Comparison of ENCODE assay signal across 16 cellular contexts in genomic region chr17:5619088-5619740, GRCh38. TPM values are rescaled to one million over a fixed set of nuclear protein-coding genes. Genes with fewer than 3 reads are reported as not detected.
DNase-seq lines count a peak whose midpoint lies in the region; ATAC-seq, FAIRE-seq and TF ChIP-seq lines count a peak whose summit lies in the region.
"Had no signal": no experiment of that assay in that cellular context is flagged by ENCODE, and none has a peak within 500 bp of the region (broad histone marks: within the 10 kb centered on the region; RNA-seq: fewer than 3 reads in every experiment).

No MANE protein-coding gene starts in this region.

- ATAC-seq in activated CD8-positive, alpha-beta memory T cell treated with anti-CD3 and anti-CD28 coated beads, Interleukin-2, amount 10 ng/mL, durations not matched to agents 7 days and 5 days, result no peak
- no peak for ATAC-seq in activated naive CD8-positive, alpha-beta T cell treated with anti-CD3 and anti-CD28 coated beads, Interleukin-2, amount 50 U/mL, for 24 hours
- ATAC-seq in HG02973 (IDR thresholded peaks at IDR 0.05; ENCODE audit: unreplicated experiment) (no peak), GM18873 (IDR thresholded peaks at IDR 0.05; ENCODE audit: low FRiP score, unreplicated experiment) (no peak)
- ATAC-seq: left cardiac atrium; naive thymus-derived CD4-positive, alpha-beta T cell; SK-N-SH treated with all-trans-retinoic acid at 6 μM for 48 hours had no signal

- no peak overlapping the region for H3K27ac Mint-ChIP-seq in activated CD8-positive, alpha-beta memory T cell treated with anti-CD3 and anti-CD28 coated beads, Interleukin-2, amount 10 ng/mL, durations not matched to agents 7 days and 5 days
- no peak overlapping the region for H3K27ac Mint-ChIP-seq in activated naive CD8-positive, alpha-beta T cell treated with anti-CD3 and anti-CD28 coated beads, Interleukin-2, amount 50 U/mL, for 24 hours
- H3K27ac Mint-ChIP-seq: activated B cell treated with CpG ODN at 0.5 μM for 24 hours; CD4-positive, alpha-beta T cell had no signal

- DNase-seq in activated CD8-positive, alpha-beta memory T cell treated with anti-CD3 and anti-CD28 coated beads, Interleukin-2, amount 10 ng/mL, durations not matched to agents 7 days and 5 days, result no peak
- DNase-seq in activated CD8-positive, alpha-beta memory T cell treated with anti-CD3 and anti-CD28 coated beads, Interleukin-2, amount 50 U/mL, for 48 hours, result no peak
- DNase-seq in GM12892 (ENCODE audit: insufficient read length) (no peak), NCI-H2029 treated with DMSO at 0.1 percent for 48 hours (lab: John Stamatoyannopoulos, UW) (peak; percentile 99), GM13977 (ENCODE audit: low spot score) (no peak)
- peak; percentile 4 for DNase-seq in activated naive CD8-positive, alpha-beta T cell treated with anti-CD3 and anti-CD28 coated beads, Interleukin-2, amount 50 U/mL, for 24 hours
- DNase-seq: activated B cell treated with CpG ODN at 0.5 μM for 24 hours; CD4-positive, alpha-beta T cell; GOT3; left cardiac atrium; naive thymus-derived CD4-positive, alpha-beta T cell; NCI-H1048 had no signal

- H3K9me3 Mint-ChIP-seq in activated CD8-positive, alpha-beta memory T cell treated with anti-CD3 and anti-CD28 coated beads, Interleukin-2, amount 10 ng/mL, durations not matched to agents 7 days and 5 days (ENCODE audit: low read depth), result no peaks in the 10 kb centered on the region
- no peaks in the 10 kb centered on the region for H3K9me3 Mint-ChIP-seq in activated naive CD8-positive, alpha-beta T cell treated with anti-CD3 and anti-CD28 coated beads, Interleukin-2, amount 50 U/mL, for 24 hours
- H3K9me3 Mint-ChIP-seq: activated B cell treated with CpG ODN at 0.5 μM for 24 hours; CD4-positive, alpha-beta T cell; naive thymus-derived CD4-positive, alpha-beta T cell had no signal

- H3K27me3 Mint-ChIP-seq in activated CD8-positive, alpha-beta memory T cell treated with anti-CD3 and anti-CD28 coated beads, Interleukin-2, amount 10 ng/mL, durations not matched to agents 7 days and 5 days, result peaks cover 24% of the 10 kb centered on the region
- H3K27me3 Mint-ChIP-seq in activated naive CD8-positive, alpha-beta T cell treated with anti-CD3 and anti-CD28 coated beads, Interleukin-2, amount 50 U/mL, for 24 hours, result peaks cover 21% of the 10 kb centered on the region

- peak; percentile 50; the same call in 1 of the 2 replicates for TF ChIP-seq POLR2A in GM12892 (IDR thresholded peaks at IDR 0.05; ENCODE audit: low read depth, low read length)

- in situ Hi-C loops in GM13977 (cut with MboI; ENCODE audit: low pct_unique_long_range_greater_than_20kb, low sequenced_read_pairs, unreplicated experiment), result no loop called here

- CTCF ChIA-PET in activated CD8-positive, alpha-beta memory T cell treated with anti-CD3 and anti-CD28 coated beads, Interleukin-2, amount 10 ng/mL, durations not matched to agents 7 days and 5 days (lab: Charles Lee), result no interaction called here

- H3K4me1 Mint-ChIP-seq in activated CD8-positive, alpha-beta memory T cell treated with anti-CD3 and anti-CD28 coated beads, Interleukin-2, amount 10 ng/mL, durations not matched to agents 7 days and 5 days, result no peaks in the 10 kb centered on the region
- H3K4me1 Mint-ChIP-seq in activated naive CD8-positive, alpha-beta T cell treated with anti-CD3 and anti-CD28 coated beads, Interleukin-2, amount 50 U/mL, for 24 hours, result peaks cover 2% of the 10 kb centered on the region
- H3K4me1 Mint-ChIP-seq: activated B cell treated with CpG ODN at 0.5 μM for 24 hours; naive thymus-derived CD4-positive, alpha-beta T cell had no signal

- no peak for FAIRE-seq in GM12892 (lab: Jason Lieb, UNC)
- FAIRE-seq: endometrium had no signal

- peak overlapping the region; percentile 27 for H3K4me3 Mint-ChIP-seq in activated CD8-positive, alpha-beta memory T cell treated with anti-CD3 and anti-CD28 coated beads, Interleukin-2, amount 10 ng/mL, durations not matched to agents 7 days and 5 days
- peak overlapping the region; percentile 12 for H3K4me3 Mint-ChIP-seq in activated naive CD8-positive, alpha-beta T cell treated with anti-CD3 and anti-CD28 coated beads, Interleukin-2, amount 50 U/mL, for 24 hours
- H3K4me3 Mint-ChIP-seq: activated B cell treated with CpG ODN at 0.5 μM for 24 hours; CD4-positive, alpha-beta T cell; naive thymus-derived CD4-positive, alpha-beta T cell had no signal

- H3K36me3 Mint-ChIP-seq in activated CD8-positive, alpha-beta memory T cell treated with anti-CD3 and anti-CD28 coated beads, Interleukin-2, amount 10 ng/mL, durations not matched to agents 7 days and 5 days, result no peaks in the 10 kb centered on the region
- H3K36me3 Mint-ChIP-seq in activated naive CD8-positive, alpha-beta T cell treated with anti-CD3 and anti-CD28 coated beads, Interleukin-2, amount 50 U/mL, for 24 hours (ENCODE audit: low read depth), result no peaks in the 10 kb centered on the region
- H3K36me3 Mint-ChIP-seq: naive thymus-derived CD4-positive, alpha-beta T cell had no signal

- TF ChIP-seq CTCF in GM13977 (IDR thresholded peaks at IDR 0.05; ENCODE audit: extremely low read depth, insufficient read depth, missing control alignments), result no peak

RNA-seq across cellular contexts. Expression of gene NLRP1, which starts 34.9 kb away (rescaled TPM):
- total RNA-seq in activated CD8-positive, alpha-beta memory T cell treated with anti-CD3 and anti-CD28 coated beads, Interleukin-2, amount 10 ng/mL, durations not matched to agents 7 days and 5 days, result 10 to 100 TPM; 39.1 to 66.6 TPM
- 20.1 TPM for polyA plus RNA-seq in GM12892 (2012; ENCODE audit: missing spikeins)

Comparison
In these comparisons a context has a peak if more than half of its experiments do, and no peak if none do; other contexts are left out.
1. DNase-seq: peak in NCI-H2029 treated with DMSO at 0.1 percent for 48 hours (single experiment) and activated naive CD8-positive, alpha-beta T cell treated with anti-CD3 and anti-CD28 coated beads, Interleukin-2, amount 50 U/mL, for 24 hours (single experiment); none in activated CD8-positive, alpha-beta memory T cell treated with anti-CD3 and anti-CD28 coated beads, Interleukin-2, amount 10 ng/mL, durations not matched to agents 7 days and 5 days (single experiment), activated CD8-positive, alpha-beta memory T cell treated with anti-CD3 and anti-CD28 coated beads, Interleukin-2, amount 50 U/mL, for 48 hours (single experiment), GM12892 (single experiment) and GM13977 (single experiment).